8 cellular contexts compared by ENCODE assay signal in the genomic region with DNA sequence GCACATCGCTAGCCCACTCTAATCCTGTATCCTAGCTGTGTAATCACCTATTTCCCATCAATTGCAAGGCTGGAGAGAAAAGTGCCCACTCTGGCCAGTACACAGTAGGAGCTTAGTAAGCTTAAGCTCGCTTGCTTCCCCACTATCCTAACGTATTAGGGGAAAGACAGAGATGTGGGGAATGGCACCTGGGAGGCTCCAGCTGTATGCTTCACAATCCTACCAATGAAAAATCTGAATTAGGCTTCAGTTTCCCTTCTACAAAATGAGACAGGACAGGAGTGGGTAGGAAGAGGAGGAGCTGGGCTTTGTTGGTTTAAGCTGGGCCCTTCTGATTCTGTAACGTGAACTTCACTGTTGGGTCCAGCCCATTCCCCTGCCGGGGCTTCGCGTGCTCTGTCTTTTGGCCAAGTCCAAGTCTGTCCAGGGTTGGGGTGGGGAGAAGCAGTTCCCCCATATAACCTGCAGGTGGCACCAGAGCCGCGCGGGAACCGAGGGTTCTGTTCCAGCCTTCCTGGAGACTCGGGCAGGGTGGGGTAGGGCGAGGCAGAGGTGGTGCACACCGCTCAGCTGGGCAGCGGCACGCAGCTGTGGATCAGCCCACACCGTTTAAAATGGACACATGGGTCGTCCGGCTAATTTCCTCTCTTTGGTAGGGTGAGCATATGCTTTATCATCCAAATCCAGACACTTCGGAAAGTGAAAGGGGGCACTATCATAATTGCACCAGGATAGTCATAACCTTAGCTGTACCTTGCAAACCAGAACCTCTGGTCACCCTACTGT.
A peak's percentile ranks its signal among the peaks of the same experiment; 100 is the strongest.
DNase-seq lines count a peak whose midpoint lies in the region; ATAC-seq, FAIRE-seq and TF ChIP-seq lines count a peak whose summit lies in the region.

No MANE protein-coding gene starts in this region.

- H3K79me1 ChIP-seq in H1 (ENCODE audit: low read depth, low read length): no peaks in the 10 kb centered on the region

- H2BK15ac ChIP-seq in H1 (ENCODE audit: low read length): no peak overlapping the region

- H3K56ac ChIP-seq in H1 (replicated peaks; ENCODE audit: insufficient read length, low read depth, low read length): no peak overlapping the region

- H3K27me3 ChIP-seq in H1 (replicated peaks in 1 of 4; ENCODE audit: control insufficient read depth in 3 of 4, extremely low read depth in 1 of 4, insufficient read depth in 3 of 4, low read length in 3 of 4): no peaks in the 10 kb centered on the region; a peak in 1 of 7 replicates

- DNase-seq in NCI-H2196 (lab: John Stamatoyannopoulos, UW; ENCODE audit: unreplicated experiment) (peak; percentile 58), NCI-H2196 treated with DMSO at 0.1 percent for 48 hours (lab: John Stamatoyannopoulos, UW; ENCODE audit: unreplicated experiment) (no peak), NCI-H748 treated with DMSO at 0.1 percent for 48 hours (lab: John Stamatoyannopoulos, UW) (peak; percentile 3), H1 (ENCODE audit: low read depth in 1 of 2, low spot score in 2 of 2) (peak; percentile 58 to 99), middle frontal gyrus (ENCODE audit: extremely low spot score, low spot score) (peak; percentile 38)
- DNase-seq in activated CD8-positive, alpha-beta memory T cell treated with anti-CD3 and anti-CD28 coated beads for 24 hours: peak; percentile 92
- peak; percentile 53 to 58 for DNase-seq in stimulated activated CD8-positive, alpha-beta memory T cell treated with anti-CD3 and anti-CD28 coated beads, Interleukin-2, amount 100 ng/mL, for 1 hour (ENCODE audit: low read depth in 2 of 2)

- no peak overlapping the region for H3K18ac ChIP-seq in H1 (ENCODE audit: extremely low read depth, low read length)

- H3K9ac ChIP-seq in H1 (replicated peaks in 1 of 4; ENCODE audit: extremely low read depth in 1 of 4, low read depth in 3 of 4, low read length in 3 of 4): no peak overlapping the region

- H2AFZ ChIP-seq in H1 (ENCODE audit: low read length): 0 out of 2 replicates have a peak overlapping the region, but pooled peaks have one; percentile 65

- peak; percentile 90 to 97 (median 97) for TF ChIP-seq CTCF in H1 (IDR thresholded peaks at IDR 0.05; ENCODE audit: control extremely low read depth in 1 of 3, insufficient read depth in 1 of 3, low read depth in 1 of 3, low read length in 3 of 3)

- TF ChIP-seq RAD21 in H1 (IDR thresholded peaks at IDR 0.05 in 1 of 2, conservative IDR thresholded peaks at IDR 0.05 in 1 of 2; ENCODE audit: low read depth in 2 of 2, low read length in 2 of 2): peak; percentile 97 to 98

- peaks cover 0 to 5% (median 1%) of the 10 kb centered on the region in 4 experiments; a peak in 4 of 7 replicates for H3K4me1 ChIP-seq in H1 (replicated peaks in 1 of 4; ENCODE audit: control insufficient read depth in 3 of 4, insufficient read depth in 4 of 4, low read length in 3 of 4)

- no peak for TF ChIP-seq EP300 in H1 (IDR thresholded peaks at IDR 0.05; ENCODE audit: borderline replicate concordance in 1 of 2, low read depth in 2 of 2, low read length in 2 of 2)

- no peak overlapping the region for H2AK5ac ChIP-seq in H1 (ENCODE audit: low read depth, low read length)

- CTCF ChIA-PET in H1 (lab: Charles Lee; ENCODE audit: partially characterized antibody): interaction anchor here (0.6 to 5.5 kb wide), 50 partner anchors 8 to 795 kb away, joined by 3 to 30 read pairs (median 4); partner anchors contain the start of gene CIB2

- no peak for FAIRE-seq in H1 (lab: Jason Lieb, UNC)

- H4K5ac ChIP-seq in H1 (ENCODE audit: insufficient read length, low read depth, low read length): no peak overlapping the region

- H3K4me3 ChIP-seq in H1 (ENCODE audit: extremely low read depth in 1 of 4, insufficient read depth in 2 of 4, low read depth in 3 of 4, low read length in 4 of 4): no peak overlapping the region

- ATAC-seq in HG03108 (IDR thresholded peaks at IDR 0.05; ENCODE audit: unreplicated experiment): peak; percentile 94

- POLR2A ChIA-PET in H1 (lab: Charles Lee; ENCODE audit: partially characterized antibody): interaction anchor here (1.5 kb wide), 1 partner anchor 149 kb away, joined by 4 read pairs; no protein-coding TSS in a partner anchor

- H3K9me3 ChIP-seq in H1 (ENCODE audit: insufficient read depth in 2 of 2, low read depth in 1 of 2, low read length in 1 of 2): no peaks in the 10 kb centered on the region

- H2BK20ac ChIP-seq in H1 (ENCODE audit: low read length): no peak overlapping the region

- no peak for TF ChIP-seq POLR2A in H1 (IDR thresholded peaks at IDR 0.05; ENCODE audit: control extremely low read depth in 1 of 2, low read depth in 2 of 2, low read length in 2 of 2)

- no peak overlapping the region for H4K91ac ChIP-seq in H1 (replicated peaks; ENCODE audit: insufficient read length, low read length)

- no peak overlapping the region for H2BK120ac ChIP-seq in H1 (replicated peaks; ENCODE audit: low read depth, low read length)

- 25% methylated on average over 20 of the region's 20 CpGs; no CpG with 5 or more reads in 1 of the 2 experiments for WGBS in H1 (ENCODE audit: extremely low coverage in 1 of 2, insufficient coverage in 1 of 2, insufficient read length in 1 of 2, insufficient replicate concordance in 2 of 2, low coverage in 1 of 2, low lambda C conversion rate in 2 of 2, missing lambda C conversion rate in 1 of 2), 2 experiments

- no peak overlapping the region for H3K14ac ChIP-seq in H1 (ENCODE audit: insufficient read length)

- H3K27ac ChIP-seq in H1 (ENCODE audit: low read depth, low read length): no peak overlapping the region

- H3K4me2 ChIP-seq in H1 (ENCODE audit: insufficient read depth in 1 of 2, low read depth in 2 of 2, low read length in 2 of 2): peak overlapping the region in 1 of 2 experiments; percentile 31; a peak in 1 of 4 replicates

- H4K20me1 ChIP-seq in H1 (replicated peaks in 1 of 2; ENCODE audit: control insufficient read depth in 1 of 2, insufficient read depth in 2 of 2, low read length in 2 of 2): no peaks in the 10 kb centered on the region

- H3K36me3 ChIP-seq in H1 (ENCODE audit: control insufficient read depth in 2 of 4, insufficient read depth in 4 of 4, low read length in 3 of 4): no peaks in the 10 kb centered on the region

- H2BK12ac ChIP-seq in H1 (ENCODE audit: low read depth, low read length): no peak overlapping the region

- no peaks in the 10 kb centered on the region for H3K79me2 ChIP-seq in H1 (ENCODE audit: control insufficient read depth in 1 of 2, insufficient read depth in 2 of 2, low read length in 2 of 2)

- no peak overlapping the region for H3K23ac ChIP-seq in H1 (ENCODE audit: insufficient read length)

- H3K23me2 ChIP-seq in H1 (ENCODE audit: low read depth, low read length): no peaks in the 10 kb centered on the region

- no peak overlapping the region for H2BK5ac ChIP-seq in H1 (ENCODE audit: low read depth, low read length)

- H3K4ac ChIP-seq in H1 (replicated peaks; ENCODE audit: insufficient read length, low read depth, low read length): no peak overlapping the region

- H4K8ac ChIP-seq in H1 (ENCODE audit: extremely low read depth, insufficient read depth, low read length): no peak overlapping the region; the same call in 1 of the 2 replicates

TF ChIP-seq in H1, 55 proteins besides CTCF, POLR2A, EP300 and RAD21:
- TF ChIP-seq SP2 (IDR thresholded peaks at IDR 0.05; ENCODE audit: low read length) (no peak), HDAC6 (IDR thresholded peaks at IDR 0.05; ENCODE audit: low read depth, low read length) (no peak), CBX5 (IDR thresholded peaks at IDR 0.05; ENCODE audit: low read depth, low read length) (no peak), RBBP5 (IDR thresholded peaks at IDR 0.05; ENCODE audit: borderline replicate concordance, low read depth, low read length) (no peak), EZH2 (IDR thresholded peaks at IDR 0.05; ENCODE audit: low read depth, low read length, severe bottlenecking) (no peak), NANOG (IDR thresholded peaks at IDR 0.05; ENCODE audit: insufficient read depth, low read depth, low read length, poor library complexity, severe bottlenecking) (no peak), SAP30 (IDR thresholded peaks at IDR 0.05; ENCODE audit: insufficient read depth, insufficient replicate concordance, low read length) (no peak), BRCA1 (IDR thresholded peaks at IDR 0.05; ENCODE audit: low read depth, low read length) (no peak), SUZ12 (IDR thresholded peaks at IDR 0.05; ENCODE audit: low read length) (no peak), ASH2L (IDR thresholded peaks at IDR 0.05; ENCODE audit: low read length) (no peak), POU5F1 (IDR thresholded peaks at IDR 0.05; ENCODE audit: low read depth, low read length) (no peak), E2F6 (IDR thresholded peaks at IDR 0.05) (0 out of 2 replicates have a peak, but pooled peaks have one; percentile 29), TAF1 (IDR thresholded peaks at IDR 0.05; ENCODE audit: low read depth, low read length) (no peak), JUND (IDR thresholded peaks at IDR 0.05; ENCODE audit: low read length) (0 out of 2 replicates have a peak, but pooled peaks have one; percentile 53)
